22 cellular contexts compared by ENCODE assay signal in the genomic region with DNA sequence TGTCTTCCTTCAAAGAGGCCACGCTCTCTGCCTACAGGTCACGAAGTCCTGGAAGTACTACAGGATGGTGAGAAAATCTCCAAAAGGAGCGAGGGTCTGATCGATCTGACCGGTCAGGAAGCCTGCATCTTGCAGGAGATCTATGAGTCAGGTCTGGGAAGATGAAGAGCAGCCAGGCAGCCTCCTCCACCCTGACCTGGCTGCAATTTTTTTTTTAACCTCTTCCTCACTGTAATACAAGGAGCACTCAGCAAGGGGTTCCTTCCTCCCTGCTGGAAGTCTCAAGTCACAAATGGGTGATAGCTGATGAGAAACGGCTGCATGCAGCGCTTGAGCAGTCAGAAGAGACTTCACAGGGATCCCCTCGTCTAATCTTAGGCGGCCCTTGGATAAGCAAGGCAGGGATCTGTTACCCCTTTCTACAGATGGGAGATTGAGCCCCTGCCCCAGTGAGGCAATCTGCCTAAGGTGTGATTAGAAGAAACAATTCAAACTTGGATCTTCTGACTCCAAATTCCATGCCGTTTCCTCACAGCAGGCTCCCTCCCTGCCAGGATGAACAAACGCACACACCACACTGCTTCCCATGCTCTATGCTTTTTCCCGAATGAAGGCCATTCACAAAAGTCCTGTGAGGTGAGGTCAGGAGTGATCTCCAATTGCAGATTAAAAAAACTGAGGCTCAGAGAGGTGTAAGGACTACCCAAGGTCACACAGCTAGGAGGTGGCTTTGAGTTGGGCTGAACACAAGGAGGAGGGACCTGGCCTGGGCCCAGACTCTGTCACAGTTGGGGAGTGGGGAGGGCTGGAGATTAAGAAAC. TPM values are rescaled to one million over a fixed set of nuclear protein-coding genes. Genes with fewer than 3 reads are reported as not detected.
A peak's percentile ranks its signal among the peaks of the same experiment; 100 is the strongest.
DNase-seq lines count a peak whose midpoint lies in the region; ATAC-seq and TF ChIP-seq lines count a peak whose summit lies in the region.
"Had no signal": no experiment of that assay in that cellular context is flagged by ENCODE, and none has a peak within 500 bp of the region (broad histone marks: within the 10 kb centered on the region; RNA-seq: fewer than 3 reads in every experiment).

No MANE protein-coding gene starts in this region.

- DNase-seq in ELR (ENCODE audit: low read depth) = peak; percentile 49
- DNase-seq in body of pancreas = peak; percentile 76 to 86 (median 78)
- DNase-seq in neuronal stem cell (ENCODE audit: low spot score) = no peak
- DNase-seq in SK-N-SH = no peak
- no peak for DNase-seq in NCI-H2107 (lab: John Stamatoyannopoulos, UW)
- DNase-seq in activated CD4-positive, alpha-beta T cell treated with anti-CD3 and anti-CD28 coated beads, Interleukin-2, amount 50 U/mL, for 48 hours = no peak
- DNase-seq: activated CD4-positive, alpha-beta T cell treated with anti-CD3 and anti-CD28 coated beads, Interleukin-2, amount 10 ng/mL, durations not matched to agents 24 days and 14 days; activated naive CD4-positive, alpha-beta T cell; Caco-2; effector memory CD8-positive, alpha-beta T cell; left colon; midbrain; MM.1S; NCI-H1436; NCI-H2171; NCI-H526; Right ventricle myocardium superior; stimulated activated CD4-positive, alpha-beta T cell treated with anti-CD3 and anti-CD28 coated beads, Interleukin-4, amount 100 ng/mL, for 24 hours; stomach had no signal

- no peak overlapping the region for H3K14ac ChIP-seq in neuronal stem cell (ENCODE audit: low read length)

- POLR2A ChIA-PET in SK-N-SH (lab: Yijun Ruan, JAX) = no interaction called here

- H3K4me2 ChIP-seq in neuronal stem cell (ENCODE audit: insufficient read depth, low read length, poor library complexity, severe bottlenecking) (no peak overlapping the region), SK-N-SH (no peak overlapping the region)
- H3K4me2 ChIP-seq: smooth muscle cell had no signal

- no peaks in the 10 kb centered on the region for H3K9me3 ChIP-seq in HUES64 (ENCODE audit: insufficient read depth, low read depth, low read length)
- H3K9me3 ChIP-seq in body of pancreas = no peaks in the 10 kb centered on the region
- H3K9me3 ChIP-seq in neuronal stem cell (replicated peaks in 1 of 2; ENCODE audit: control insufficient read depth in 2 of 2, insufficient read depth in 1 of 2, low read depth in 1 of 2, low read length in 2 of 2) = no peaks in the 10 kb centered on the region
- H3K9me3 ChIP-seq in SK-N-SH = no peaks in the 10 kb centered on the region
- H3K9me3 ChIP-seq: ascending aorta, Caco-2, stomach had no signal

- ATAC-seq in body of pancreas = peak; percentile 75
- ATAC-seq: effector memory CD8-positive, alpha-beta T cell; left colon had no signal

- no peaks in the 10 kb centered on the region for H3K9me2 ChIP-seq in SK-N-SH

- no peak overlapping the region for H3K4ac ChIP-seq in neuronal stem cell (ENCODE audit: low read length)

- no peak overlapping the region for H2AFZ ChIP-seq in neuronal stem cell (ENCODE audit: low read length)
- no peak overlapping the region for H2AFZ ChIP-seq in SK-N-SH (ENCODE audit: low read depth)

- no peak for TF ChIP-seq POLR2A in body of pancreas (IDR thresholded peaks at IDR 0.05)

- no peak overlapping the region for H2AK5ac ChIP-seq in neuronal stem cell (ENCODE audit: low read depth, low read length)

- no peak overlapping the region for H2BK12ac ChIP-seq in neuronal stem cell (ENCODE audit: low read length)

- no peak overlapping the region for H2BK5ac ChIP-seq in neuronal stem cell (ENCODE audit: low read length)

- peaks cover 26% of the 10 kb centered on the region for H3K36me3 ChIP-seq in HUES64 (ENCODE audit: insufficient read depth, low read length)
- peaks cover 0 to 5% of the 10 kb centered on the region in 2 donors for H3K36me3 ChIP-seq in body of pancreas (replicated peaks in 1 of 2; ENCODE audit: insufficient read depth in 1 of 2, low read depth in 2 of 2)
- peaks cover 3 to 38% of the 10 kb centered on the region in 2 donors for H3K36me3 ChIP-seq in neuronal stem cell (replicated peaks in 1 of 2; ENCODE audit: control insufficient read depth in 2 of 2, insufficient read depth in 2 of 2, low read length in 2 of 2)
- H3K36me3 ChIP-seq in SK-N-SH (replicated peaks in 1 of 2; ENCODE audit: control insufficient read depth in 1 of 2, insufficient read depth in 2 of 2, low read length in 1 of 2) = peaks cover 5 to 43% of the 10 kb centered on the region in 2 experiments

- H3K18ac ChIP-seq in neuronal stem cell (ENCODE audit: low read length) = peak overlapping the region; percentile 17

- H3K4me1 ChIP-seq in HUES64 (ENCODE audit: insufficient read depth, low read length) (peaks cover 7% of the 10 kb centered on the region; the same call in 1 of the 2 replicates), body of pancreas (peaks cover 94% of the 10 kb centered on the region), neuronal stem cell (ENCODE audit: control insufficient read depth in 2 of 2, insufficient read depth in 1 of 2, low read depth in 1 of 2, low read length in 2 of 2) (peaks cover 15 to 19% of the 10 kb centered on the region in 2 donors), SK-N-SH (ENCODE audit: control insufficient read depth in 1 of 2, insufficient read depth in 2 of 2, low read depth in 1 of 2, low read length in 1 of 2) (no peaks in the 10 kb centered on the region)
- H3K4me1 ChIP-seq: Caco-2 had no signal

- intact Hi-C loops in body of pancreas (cut with DNase I) = no loop called here

- H3K4me3 ChIP-seq in HUES64 (ENCODE audit: low read length) (no peak overlapping the region), body of pancreas (no peak overlapping the region), neuronal stem cell (ENCODE audit: low read length in 2 of 2) (no peak overlapping the region), SK-N-SH (ENCODE audit: low read depth in 2 of 2, low read length in 1 of 2) (no peak overlapping the region)
- H3K4me3 ChIP-seq: ascending aorta, smooth muscle cell, stomach had no signal

- H4K8ac ChIP-seq in neuronal stem cell (ENCODE audit: low read depth, low read length) = no peak overlapping the region

- H4K91ac ChIP-seq in neuronal stem cell (ENCODE audit: low read depth, low read length, poor library complexity) = no peak overlapping the region

- CTCF ChIA-PET in SK-N-SH (lab: Yijun Ruan, JAX) = interaction anchor here (2.7 to 13.5 kb wide), 2 partner anchors 13 to 127 kb away, joined by 11 to 134 read pairs; no protein-coding TSS in a partner anchor

- no peaks in the 10 kb centered on the region; the same call in 1 of the 2 replicates for H3K79me2 ChIP-seq in SK-N-SH (ENCODE audit: insufficient read depth)

- TF ChIP-seq EP300 in SK-N-SH (IDR thresholded peaks at IDR 0.05; ENCODE audit: borderline replicate concordance in 1 of 2, low read depth in 1 of 2, low read length in 1 of 2) = no peak

- H3K9ac ChIP-seq in HUES64 (ENCODE audit: low read depth, low read length) (no peak overlapping the region; the same call in 1 of the 2 replicates), neuronal stem cell (ENCODE audit: low read depth, low read length, poor library complexity) (no peak overlapping the region), SK-N-SH (no peak overlapping the region)

- TF ChIP-seq CTCF in body of pancreas (IDR thresholded peaks at IDR 0.05) (no peak), SK-N-SH (IDR thresholded peaks at IDR 0.05) (no peak)

- H3K79me1 ChIP-seq in neuronal stem cell (ENCODE audit: low read depth, low read length) = no peaks in the 10 kb centered on the region

- no peak for TF ChIP-seq RAD21 in SK-N-SH (IDR thresholded peaks at IDR 0.05; ENCODE audit: low read length)

- H3K23ac ChIP-seq in neuronal stem cell (ENCODE audit: low read depth, low read length, poor library complexity) = no peak overlapping the region

- no peaks in the 10 kb centered on the region for H4K20me1 ChIP-seq in SK-N-SH (ENCODE audit: insufficient read depth)

- H3K27me3 ChIP-seq in HUES64 (ENCODE audit: insufficient read depth, low read length) = no peaks in the 10 kb centered on the region
- H3K27me3 ChIP-seq in body of pancreas = no peaks in the 10 kb centered on the region
- H3K27me3 ChIP-seq in neuronal stem cell (ENCODE audit: control insufficient read depth in 3 of 3, insufficient read depth in 3 of 3, low read depth in 1 of 3, low read length in 3 of 3) = no peaks in the 10 kb centered on the region
- H3K27me3 ChIP-seq in SK-N-SH (ENCODE audit: insufficient read depth) = no peaks in the 10 kb centered on the region
- H3K27me3 ChIP-seq: ascending aorta, stomach had no signal

- H2BK120ac ChIP-seq in neuronal stem cell (ENCODE audit: low read depth, low read length) = no peak overlapping the region

- no peaks in the 10 kb centered on the region for H3F3A ChIP-seq in SK-N-SH (replicated peaks; ENCODE audit: insufficient read depth)

- H3K27ac ChIP-seq in HUES64 (ENCODE audit: low read depth, low read length) (peak overlapping the region; percentile 28; the same call in 1 of the 2 replicates), body of pancreas (peak overlapping the region; percentile 75 to 96 (median 80)), neuronal stem cell (replicated peaks; ENCODE audit: low read length) (no peak overlapping the region), SK-N-SH (ENCODE audit: low read depth in 2 of 2, low read length in 1 of 2) (no peak overlapping the region; a peak in 1 of 4 replicates)
- H3K27ac ChIP-seq: ascending aorta, stomach had no signal

- no peak overlapping the region for H2BK15ac ChIP-seq in neuronal stem cell (ENCODE audit: low read length)

- WGBS in HUES64 = 57% methylated on average over 12 of the region's 12 CpGs
- WGBS in body of pancreas, 2 donors = 43 to 52% methylated on average over 12 of the region's 12 CpGs
- no CpG with 5 or more reads among the region's 12 CpGs for WGBS in neuronal stem cell (ENCODE audit: extremely low coverage in 2 of 2, insufficient read length in 2 of 2, insufficient replicate concordance in 1 of 2), 2 donors
- 84% methylated on average over 12 of the region's 12 CpGs for WGBS in SK-N-SH (ENCODE audit: low lambda C conversion rate)

TF ChIP-seq in SK-N-SH, 30 proteins besides CTCF, POLR2A, EP300 and RAD21 (continues in another document):
- no peak for TF ChIP-seq RXRA (IDR thresholded peaks at IDR 0.05; ENCODE audit: borderline replicate concordance, low read depth)
- no peak for TF ChIP-seq GATA2 (CRISPR knock-in tag; IDR thresholded peaks at IDR 0.05)
- TF ChIP-seq, protein P1, sequence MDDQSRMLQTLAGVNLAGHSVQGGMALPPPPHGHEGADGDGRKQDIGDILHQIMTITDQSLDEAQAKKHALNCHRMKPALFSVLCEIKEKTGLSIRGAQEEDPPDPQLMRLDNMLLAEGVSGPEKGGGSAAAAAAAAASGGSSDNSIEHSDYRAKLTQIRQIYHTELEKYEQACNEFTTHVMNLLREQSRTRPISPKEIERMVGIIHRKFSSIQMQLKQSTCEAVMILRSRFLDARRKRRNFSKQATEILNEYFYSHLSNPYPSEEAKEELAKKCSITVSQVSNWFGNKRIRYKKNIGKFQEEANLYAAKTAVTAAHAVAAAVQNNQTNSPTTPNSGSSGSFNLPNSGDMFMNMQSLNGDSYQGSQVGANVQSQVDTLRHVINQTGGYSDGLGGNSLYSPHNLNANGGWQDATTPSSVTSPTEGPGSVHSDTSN (IDR thresholded peaks at IDR 0.05) = no peak

RNA-seq across cellular contexts. Expression of a gene that starts 48.3 kb away (rescaled TPM):
- polyA plus RNA-seq in HUES64 (2013, experiment 1 of 2) = 29.4 TPM
- polyA plus RNA-seq in HUES64 (2013, experiment 2 of 2) = 36.1 TPM
- total RNA-seq in body of pancreas = 10 to 100 TPM; 79.1 to 83.3 TPM
- polyA plus RNA-seq in neuronal stem cell (2013, experiment 1 of 2) = 10.7 TPM
- 10.7 TPM for polyA plus RNA-seq in neuronal stem cell (2013, experiment 2 of 2)
- polyA plus RNA-seq in SK-N-SH (2012; rRNA removed) = 62.3 and 96.6 TPM in 2 replicates
- 48.1 and 60.4 TPM in 2 replicates for polyA plus RNA-seq in SK-N-SH (2012; cell fraction: cytosol; rRNA removed)
- 53.0 and 69.9 TPM in 2 replicates for polyA plus RNA-seq in SK-N-SH (2012; cell fraction: nucleus; rRNA removed)

Comparison
In these comparisons a context has a peak if more than half of its experiments do, and no peak if none do; other contexts are left out.
1. DNase-seq: peak in ELR (single experiment) and body of pancreas (4 of 4); none in neuronal stem cell (single experiment), SK-N-SH (single experiment), NCI-H2107 (single experiment) and activated CD4-positive, alpha-beta T cell treated with anti-CD3 and anti-CD28 coated beads, Interleukin-2, amount 50 U/mL, for 48 hours (0 of 2).
2. H3K27ac ChIP-seq: peak in HUES64 (single experiment) and body of pancreas (4 of 4); none in neuronal stem cell (single experiment) and SK-N-SH (0 of 2).